ENCODE assay signal across 13 cellular contexts in genomic region chr1:118928739-118929554, GRCh38. TPM values are rescaled to one million over a fixed set of nuclear protein-coding genes. Genes with fewer than 3 reads are reported as not detected.
A peak's percentile ranks its signal among the peaks of the same experiment; 100 is the strongest.
DNase-seq lines count a peak whose midpoint lies in the region; ATAC-seq and TF ChIP-seq lines count a peak whose summit lies in the region.
"Had no signal": no experiment of that assay in that cellular context is flagged by ENCODE, and none has a peak within 500 bp of the region (broad histone marks: within the 10 kb centered on the region; RNA-seq: fewer than 3 reads in every experiment).

No MANE protein-coding gene starts in this region.

- H3K79me1 ChIP-seq in H9 (ENCODE audit: insufficient read depth, low read depth, low read length, poor library complexity, severe bottlenecking), result no peaks in the 10 kb centered on the region

- no peak overlapping the region for H2BK20ac ChIP-seq in H9 (ENCODE audit: low read depth, low read length, poor library complexity, severe bottlenecking)

- H3K23me2 ChIP-seq in H9 (ENCODE audit: insufficient read length, low read depth, low read length, poor library complexity, severe bottlenecking), result no peaks in the 10 kb centered on the region

- H4K20me1 ChIP-seq in H9 (ENCODE audit: control insufficient read depth, insufficient read depth, insufficient read length), result no peaks in the 10 kb centered on the region

- H4K91ac ChIP-seq in H9 (ENCODE audit: insufficient read length, low read depth, low read length), result no peak overlapping the region

- no peak overlapping the region for H2AFZ ChIP-seq in H9 (ENCODE audit: low read length)

- H3K4me3 ChIP-seq in fibroblast of the aortic adventitia (ENCODE audit: low read depth, low read length), result no peak overlapping the region
- H3K4me3 ChIP-seq: tibial artery had no signal

- no peak overlapping the region for H4K8ac ChIP-seq in H9 (replicated peaks; ENCODE audit: insufficient read length, low read depth, low read length)

- no peak overlapping the region for H3K4me3 Mint-ChIP-seq in H9
- H3K4me3 Mint-ChIP-seq: CD8-positive, alpha-beta T cell had no signal

- H2BK15ac ChIP-seq in H9 (ENCODE audit: low read depth, low read length), result no peak overlapping the region

- H3K9ac ChIP-seq in H9 (ENCODE audit: extremely low read depth, insufficient read length, low read length), result no peak overlapping the region

- H3K27me3 Mint-ChIP-seq in H9 (ENCODE audit: low read depth), result no peaks in the 10 kb centered on the region

- H3K9me3 Mint-ChIP-seq in H9, result no peaks in the 10 kb centered on the region
- H3K9me3 Mint-ChIP-seq: CD8-positive, alpha-beta T cell had no signal

- WGBS in H9 (ENCODE audit: extremely low coverage, insufficient read length, low lambda C conversion rate), result no CpG with 5 or more reads among the region's 2 CpGs

- H3K9me3 ChIP-seq in H9 (ENCODE audit: control insufficient read depth, low read depth, low read length), result no peaks in the 10 kb centered on the region
- H3K9me3 ChIP-seq: tibial artery had no signal

- no peak overlapping the region for H4K5ac ChIP-seq in H9 (ENCODE audit: insufficient read length, low read depth, low read length)

- H3K36me3 Mint-ChIP-seq in H9 (ENCODE audit: insufficient read depth in 1 of 3, low read depth in 3 of 3), result no peaks in the 10 kb centered on the region
- H3K36me3 Mint-ChIP-seq: CD8-positive, alpha-beta T cell had no signal

- no peaks in the 10 kb centered on the region; the same call in 1 of the 2 replicates for H3K4me1 ChIP-seq in H9 (ENCODE audit: insufficient read depth, low read length)

- H2BK5ac ChIP-seq in H9 (ENCODE audit: insufficient read length, low read length), result no peak overlapping the region

- H3K56ac ChIP-seq in H9 (ENCODE audit: insufficient read length, low read depth, low read length), result no peak overlapping the region

- no peak overlapping the region for H3K27ac Mint-ChIP-seq in H9
- H3K27ac Mint-ChIP-seq: activated naive CD4-positive, alpha-beta T cell treated with anti-CD3 and anti-CD28 coated beads, Interleukin-2, amount 50 U/mL, for 72 hours; CD8-positive, alpha-beta T cell had no signal

- H3K14ac ChIP-seq in H9 (ENCODE audit: insufficient read depth, low read length), result no peak overlapping the region

- no peak overlapping the region for H3T11ph ChIP-seq in H9 (ENCODE audit: low read length)

- in situ Hi-C loops in ACHN (cut with HindIII; ENCODE audit: low pct_ligation_motif_present, low pct_unique_long_range_greater_than_20kb, low sequenced_read_pairs), result no loop called here
- in situ Hi-C loops in SK-MEL-5 (cut with HindIII; ENCODE audit: low pct_unique_long_range_greater_than_20kb, low sequenced_read_pairs), result no loop called here

- no peak overlapping the region for H2BK12ac ChIP-seq in H9 (ENCODE audit: insufficient read length, low read depth, low read length)

- no peak overlapping the region for H3K4ac ChIP-seq in H9 (ENCODE audit: low read depth, low read length)

- ATAC-seq in HG03095 (IDR thresholded peaks at IDR 0.05; ENCODE audit: unreplicated experiment) (no peak), HG02798 (IDR thresholded peaks at IDR 0.05; ENCODE audit: poor library complexity, unreplicated experiment) (no peak)
- ATAC-seq: activated naive CD4-positive, alpha-beta T cell treated with anti-CD3 and anti-CD28 coated beads, Interleukin-2, amount 50 U/mL, for 72 hours; CD8-positive, alpha-beta T cell had no signal

- H3K27me3 ChIP-seq in H9 (ENCODE audit: insufficient read depth, low read length), result no peaks in the 10 kb centered on the region
- H3K27me3 ChIP-seq: tibial artery had no signal

- peak; percentile 39 for DNase-seq in ACHN
- DNase-seq in H9, result no peak
- peak; percentile 17 for DNase-seq in SK-MEL-5 (ENCODE audit: low read depth, low spot score)
- DNase-seq in fibroblast of the aortic adventitia (ENCODE audit: low read depth), result peak; percentile 65
- no peak for DNase-seq in NOMO-1 treated with dmso at 0.1 percent for 144 hours (lab: John Stamatoyannopoulos, UW; ENCODE audit: unreplicated experiment)
- DNase-seq in NK-92 (lab: John Stamatoyannopoulos, UW; ENCODE audit: unreplicated experiment), result no peak
- DNase-seq: CD8-positive, alpha-beta T cell; glutamatergic neuron; NCI-H510A; tibial artery had no signal

- no peak overlapping the region for H2AK5ac ChIP-seq in H9 (ENCODE audit: insufficient read length, low read length)

- TF ChIP-seq CTCF in H9 (conservative IDR thresholded peaks at IDR 0.05), result peak; percentile 69
- no peak for TF ChIP-seq CTCF in fibroblast of the aortic adventitia (IDR thresholded peaks at IDR 0.05; ENCODE audit: insufficient read depth, low read length)

- H3K23ac ChIP-seq in H9 (ENCODE audit: insufficient read length, low read depth, low read length), result no peak overlapping the region

- H3K18ac ChIP-seq in H9 (ENCODE audit: insufficient read length, low read depth, low read length), result no peak overlapping the region

- H2BK120ac ChIP-seq in H9 (ENCODE audit: low read depth, low read length, poor library complexity, severe bottlenecking), result no peak overlapping the region

- H3K4me1 Mint-ChIP-seq in H9, result peaks cover 4 to 5% of the 10 kb centered on the region in 2 experiments; a peak in 2 of 4 replicates

- H3K79me2 ChIP-seq in H9 (ENCODE audit: insufficient read depth, low read length), result no peaks in the 10 kb centered on the region

- H3K4me2 ChIP-seq in H9 (ENCODE audit: insufficient read depth, insufficient read length, low read length), result no peak overlapping the region

- H3K27ac ChIP-seq in H9 (ENCODE audit: insufficient read length, low read depth, low read length), result no peak overlapping the region
- H3K27ac ChIP-seq: tibial artery had no signal

RNA-seq across cellular contexts. Expression of gene TBX15, which starts 59.2 kb away (rescaled TPM):
- 0.07 TPM in 1 of 2 replicates, not detected in the other for total RNA-seq in H9 (2021)
- total RNA-seq in SK-MEL-5 (2014; rRNA removed; shearing (Covaris generic)), result 0.18 and 0.64 TPM in 2 replicates
- polyA plus RNA-seq in SK-MEL-5 (2015; cell fraction: cytosol; rRNA removed), result 0.12 TPM in 1 of 2 replicates, not detected in the other
- polyA plus RNA-seq in SK-MEL-5 (2015; cell fraction: nucleus; rRNA removed), result not detected in 2 replicates
- total RNA-seq in fibroblast of the aortic adventitia (ENCODE audit: low replicate concordance), result 0.33 and 0.63 TPM in 2 replicates
- total RNA-seq: activated naive CD4-positive, alpha-beta T cell treated with anti-CD3 and anti-CD28 coated beads, Interleukin-2, amount 50 U/mL, for 72 hours had no signal

Comparison
In these comparisons a context has a peak if more than half of its experiments do, and no peak if none do; other contexts are left out.
1. DNase-seq: peak in ACHN (single experiment), SK-MEL-5 (single experiment) and fibroblast of the aortic adventitia (single experiment); none in H9 (single experiment), NOMO-1 treated with dmso at 0.1 percent for 144 hours (single experiment) and NK-92 (single experiment).